18 cellular contexts compared by ENCODE assay signal in genomic region chr9:10062629-10063395, GRCh38.
DNase-seq lines count a peak whose midpoint lies in the region; ATAC-seq and TF ChIP-seq lines count a peak whose summit lies in the region.
"Had no signal": no experiment of that assay in that cellular context is flagged by ENCODE, and none has a peak within 500 bp of the region (broad histone marks: within the 10 kb centered on the region; RNA-seq: fewer than 3 reads in every experiment).

No MANE protein-coding gene starts in this region.

- no peak for TF ChIP-seq CTCF in RWPE2 (IDR thresholded peaks at IDR 0.05; ENCODE audit: poor library complexity, severe bottlenecking)
- no peak for TF ChIP-seq CTCF in fibroblast of mammary gland (conservative IDR thresholded peaks at IDR 0.05; ENCODE audit: control insufficient read depth, insufficient read depth, low read depth, low read length)
- no peak for TF ChIP-seq CTCF in esophagus squamous epithelium (IDR thresholded peaks at IDR 0.05)

- no peak overlapping the region for H3K27ac Mint-ChIP-seq in activated CD4-positive, alpha-beta T cell treated with anti-CD3 and anti-CD28 coated beads, Interleukin-2, amount 10 ng/mL, durations not matched to agents 7 days and 5 days
- H3K27ac Mint-ChIP-seq: natural killer cell had no signal

- 47 to 58% methylated on average over 3 of the region's 3 CpGs for whole genome bisulfite sequencing in esophagus squamous epithelium, 2 donors

- DNase-seq in H4 (ENCODE audit: low spot score) (peak; percentile 3), RWPE2 (ENCODE audit: low spot score) (no peak), fibroblast of mammary gland (ENCODE audit: low read depth) (peak; percentile 71), putamen (ENCODE audit: low spot score) (peak; percentile 45), esophagus squamous epithelium (lab: John Stamatoyannopoulos, UW) (no peak), NCI-H2171 treated with DMSO at 0.1 percent for 48 hours (lab: John Stamatoyannopoulos, UW) (no peak)
- no peak for DNase-seq in activated CD4-positive, alpha-beta T cell treated with anti-CD3 and anti-CD28 coated beads, Interleukin-2, amount 10 ng/mL, durations not matched to agents 7 days and 5 days
- DNase-seq: activated CD4-positive, alpha-beta T cell treated with anti-CD3 and anti-CD28 coated beads, Interleukin-2, amount 50 U/mL, for 1 hour; activated CD8-positive, alpha-beta memory T cell treated with anti-CD3 and anti-CD28 coated beads, Interleukin-2, amount 50 U/mL, for 48 hours; GDM1; Kasumi-1; natural killer cell; NCI-H1417 treated with DMSO at 0.1 percent for 48 hours; pancreas; small intestine; stimulated activated CD8-positive, alpha-beta memory T cell treated with anti-CD3 and anti-CD28 coated beads, Interleukin-4, amount 100 ng/mL, for 48 hours had no signal

- H3K4me3 Mint-ChIP-seq in activated CD4-positive, alpha-beta T cell treated with anti-CD3 and anti-CD28 coated beads, Interleukin-2, amount 10 ng/mL, durations not matched to agents 7 days and 5 days = no peak overlapping the region
- H3K4me3 Mint-ChIP-seq: natural killer cell had no signal

- no peaks in the 10 kb centered on the region for H3K9me3 Mint-ChIP-seq in activated CD4-positive, alpha-beta T cell treated with anti-CD3 and anti-CD28 coated beads, Interleukin-2, amount 10 ng/mL, durations not matched to agents 7 days and 5 days
- H3K9me3 Mint-ChIP-seq: natural killer cell had no signal

- TF ChIP-seq POLR2A in esophagus squamous epithelium (IDR thresholded peaks at IDR 0.05) = no peak

- POLR2A ChIA-PET in activated CD4-positive, alpha-beta T cell treated with anti-CD3 and anti-CD28 coated beads, Interleukin-2, amount 10 ng/mL, durations not matched to agents 7 days and 5 days (lab: Charles Lee) = no interaction called here

- no peaks in the 10 kb centered on the region for H3K27me3 Mint-ChIP-seq in activated CD4-positive, alpha-beta T cell treated with anti-CD3 and anti-CD28 coated beads, Interleukin-2, amount 10 ng/mL, durations not matched to agents 7 days and 5 days

- H3K36me3 Mint-ChIP-seq in activated CD4-positive, alpha-beta T cell treated with anti-CD3 and anti-CD28 coated beads, Interleukin-2, amount 10 ng/mL, durations not matched to agents 7 days and 5 days (ENCODE audit: low read depth) = no peaks in the 10 kb centered on the region
- H3K36me3 Mint-ChIP-seq: natural killer cell had no signal

- H3K4me3 ChIP-seq in RWPE2 (ENCODE audit: severe bottlenecking) (no peak overlapping the region), fibroblast of mammary gland (ENCODE audit: control insufficient read depth, low read depth, low read length) (no peak overlapping the region), esophagus squamous epithelium (no peak overlapping the region)
- H3K4me3 ChIP-seq: BLaER1, pancreas, vagina had no signal

- no peaks in the 10 kb centered on the region for H3K36me3 ChIP-seq in RWPE2 (ENCODE audit: low read depth)
- H3K36me3 ChIP-seq in esophagus squamous epithelium = no peaks in the 10 kb centered on the region
- H3K36me3 ChIP-seq: BLaER1, pancreas, vagina had no signal

- peaks cover 20% of the 10 kb centered on the region for H3K4me1 ChIP-seq in RWPE2 (ENCODE audit: insufficient read depth, poor library complexity, severe bottlenecking)
- peaks cover 0 to 17% (median 0%) of the 10 kb centered on the region in 3 donors for H3K4me1 ChIP-seq in esophagus squamous epithelium
- H3K4me1 ChIP-seq: BLaER1, pancreas, vagina had no signal

- no peak overlapping the region for H3K27ac ChIP-seq in RWPE2 (ENCODE audit: poor library complexity, severe bottlenecking)
- no peak overlapping the region for H3K27ac ChIP-seq in esophagus squamous epithelium
- H3K27ac ChIP-seq: BLaER1, pancreas, vagina had no signal

- intact Hi-C loops in esophagus squamous epithelium (cut with DNase I) = no loop called here

- CTCF ChIA-PET in activated CD4-positive, alpha-beta T cell treated with anti-CD3 and anti-CD28 coated beads, Interleukin-2, amount 10 ng/mL, durations not matched to agents 7 days and 5 days (lab: Charles Lee) = no interaction called here

- H3K9me3 ChIP-seq in RWPE2 (ENCODE audit: severe bottlenecking) (no peaks in the 10 kb centered on the region), esophagus squamous epithelium (no peaks in the 10 kb centered on the region)
- H3K9me3 ChIP-seq: BLaER1, pancreas, vagina had no signal

- H3K27me3 ChIP-seq in RWPE2 (ENCODE audit: insufficient read depth, poor library complexity, severe bottlenecking) = no peaks in the 10 kb centered on the region
- H3K27me3 ChIP-seq in esophagus squamous epithelium = no peaks in the 10 kb centered on the region
- H3K27me3 ChIP-seq: BLaER1, pancreas, vagina had no signal

- no peaks in the 10 kb centered on the region for H3K4me1 Mint-ChIP-seq in activated CD4-positive, alpha-beta T cell treated with anti-CD3 and anti-CD28 coated beads, Interleukin-2, amount 10 ng/mL, durations not matched to agents 7 days and 5 days
- H3K4me1 Mint-ChIP-seq: natural killer cell had no signal

- peak; percentile 49; the same call in 1 of the 3 replicates for ATAC-seq in RWPE2 (ENCODE audit: low read depth)
- ATAC-seq: natural killer cell, pancreas had no signal

Comparison
In these comparisons a context has a peak if more than half of its experiments do, and no peak if none do; other contexts are left out.
1. DNase-seq: peak in H4 (single experiment), fibroblast of mammary gland (single experiment) and putamen (single experiment); none in RWPE2 (single experiment), esophagus squamous epithelium (single experiment), activated CD4-positive, alpha-beta T cell treated with anti-CD3 and anti-CD28 coated beads, Interleukin-2, amount 10 ng/mL, durations not matched to agents 7 days and 5 days (single experiment) and NCI-H2171 treated with DMSO at 0.1 percent for 48 hours (single experiment).